ENCODE assay signal across 8 cellular contexts in genomic region chr1:112508242-112509004, GRCh38. TPM values are rescaled to one million over a fixed set of nuclear protein-coding genes. Genes with fewer than 3 reads are reported as not detected.
DNase-seq lines count a peak whose midpoint lies in the region; ATAC-seq and TF ChIP-seq lines count a peak whose summit lies in the region.

TSS of gene WNT2B (plus strand) at chr1:112508965. CDS start at chr1:112509263, 298 bp downstream.

- H3K4me3 ChIP-seq in BJ (ENCODE audit: low read depth, low read length): peak within 1 kb of the TSS; percentile 46
- H3K4me3 ChIP-seq in Panc1 (ENCODE audit: low read depth in 2 of 2, low read length in 2 of 2): peak within 1 kb of the TSS; percentile 50 to 65
- peak within 1 kb of the TSS; percentile 29 to 45 for H3K4me3 ChIP-seq in prostate gland

- H3K9me3 ChIP-seq in Panc1 (ENCODE audit: control insufficient read depth, insufficient read depth, low read depth, low read length) (no peaks in the 10 kb centered on the region), prostate gland (no peaks in the 10 kb centered on the region)

- POLR2A ChIA-PET in BJ (lab: Charles Lee): no interaction called here
- POLR2A ChIA-PET in Panc1 (lab: Charles Lee): interaction anchor here (0.6 kb wide), 1 partner anchor 36 kb away, joined by 3 read pairs; no protein-coding TSS in a partner anchor

- H3K27ac ChIP-seq in Panc1 (ENCODE audit: low read length): no peak within 1 kb of the TSS
- no peak within 1 kb of the TSS for H3K27ac ChIP-seq in prostate gland

- WGBS in prostate gland: under 1% methylated on average over 45 of the region's 71 CpGs

- no peak for TF ChIP-seq POLR2A in prostate gland (IDR thresholded peaks at IDR 0.05)

- in situ Hi-C loops in Panc1 (cut with HindIII; ENCODE audit: low pct_unique_long_range_greater_than_20kb, low sequenced_read_pairs): no loop called here

- ATAC-seq in GM21447 (IDR thresholded peaks at IDR 0.05; ENCODE audit: unreplicated experiment) (peak; percentile 63), Panc1 (peak; percentile 80), GM21515 (IDR thresholded peaks at IDR 0.05; ENCODE audit: unreplicated experiment) (no peak)

- BruUV-seq in Panc1 (replicated peaks; lab: Mats Ljungman, UMichigan): no TSS peak

- CTCF ChIA-PET in BJ (lab: Yijun Ruan, JAX) (interaction anchor here (0.6 to 1.7 kb wide), 4 partner anchors 82 to 1351 kb away, joined by 3 to 5 read pairs (median 3); no protein-coding TSS in a partner anchor), Panc1 (lab: Charles Lee) (no interaction called here)

- intact Hi-C loops in Panc1 (cut with micrococcal nuclease; ENCODE audit: unreplicated experiment) (loop anchor here (10.0 kb wide), 1 partner anchor 106 kb away; the partner anchor contains the start of genes CAPZA1 and ST7L), head of caudate nucleus (cut with DNase I) (loop anchor here (10.0 kb wide), 1 partner anchor 106 kb away; the partner anchor contains the start of genes CAPZA1 and ST7L), prostate gland (cut with DNase I) (loop anchor here (10.0 kb wide), 1 partner anchor 166 kb away; the partner anchor contains the start of gene MOV10)

- no peak for TF ChIP-seq CTCF in BJ (IDR thresholded peaks at IDR 0.05; ENCODE audit: insufficient read depth, low read depth, low read length)
- no peak for TF ChIP-seq CTCF in Panc1 (IDR thresholded peaks at IDR 0.05)
- peak in 1 of 4 experiments; percentile 7 for TF ChIP-seq CTCF in prostate gland (IDR thresholded peaks at IDR 0.05)

- no peaks in the 10 kb centered on the region for H3K4me1 ChIP-seq in Panc1 (ENCODE audit: control insufficient read depth, insufficient read depth, low read length)
- H3K4me1 ChIP-seq in prostate gland (replicated peaks): no peaks in the 10 kb centered on the region

- DNase-seq in BJ (ENCODE audit: low read depth) (no peak), Panc1 (ENCODE audit: low read depth, low spot score) (no peak), activated gamma-delta T cell treated with Interleukin-2 at 50 U/mL for 16 hours (peak; percentile 42), head of caudate nucleus (peak; percentile 16 to 87 (median 70)), prostate gland (ENCODE audit: low spot score) (no peak)
- no peak for DNase-seq in NK-92 treated with Interleukin-12 subunit alpha and Interleukin-12 subunit beta, amount 100 ng/mL, for 24 hours (lab: John Stamatoyannopoulos, UW)

- H3K27me3 ChIP-seq in BJ (ENCODE audit: control insufficient read depth, insufficient read depth, low read length): peaks cover 1% of the 10 kb centered on the region
- H3K27me3 ChIP-seq in Panc1 (ENCODE audit: control insufficient read depth, insufficient read depth, low read length): no peaks in the 10 kb centered on the region
- no peaks in the 10 kb centered on the region for H3K27me3 ChIP-seq in prostate gland (replicated peaks; ENCODE audit: insufficient read depth)

- no peaks in the 10 kb centered on the region for H3K36me3 ChIP-seq in BJ (ENCODE audit: control insufficient read depth, insufficient read depth, low read length)
- H3K36me3 ChIP-seq in Panc1 (ENCODE audit: control insufficient read depth, insufficient read depth, low read length): no peaks in the 10 kb centered on the region
- H3K36me3 ChIP-seq in prostate gland: no peaks in the 10 kb centered on the region

RNA-seq across cellular contexts. Expression of gene WNT2B, which starts in this region (rescaled TPM):
- 2.0 and 3.1 TPM in 2 replicates for polyA plus RNA-seq in BJ (2011; rRNA removed)
- polyA minus RNA-seq in BJ (2011; rRNA and poly(A)+ RNA removed): 1.7 and 3.9 TPM in 2 replicates
- total RNA-seq in Panc1 (2021; ENCODE audit: unreplicated experiment) (1.6 TPM), prostate gland (10 to 100 TPM in 1 of 2 donors, 1 to 10 TPM in 1; 3.2 to 19.7 TPM)
- polyA plus RNA-seq in Panc1 (2012; ENCODE audit: insufficient read length): 2.0 TPM

Comparison
In these comparisons a context has a peak if more than half of its experiments do, and no peak if none do; other contexts are left out.
1. DNase-seq: peak in activated gamma-delta T cell treated with Interleukin-2 at 50 U/mL for 16 hours (single experiment) and head of caudate nucleus (42 of 42); none in BJ (single experiment), Panc1 (single experiment), prostate gland (single experiment) and NK-92 treated with Interleukin-12 subunit alpha and Interleukin-12 subunit beta, amount 100 ng/mL, for 24 hours (single experiment).
2. Peak in every context shown above with its lines, with median percentiles within 50 percentile points of each other: H3K4me3 ChIP-seq.